33 cellular contexts compared by ENCODE assay signal in genomic region chr16:87424260-87424659, GRCh38. TPM values are rescaled to one million over a fixed set of nuclear protein-coding genes. Genes with fewer than 3 reads are reported as not detected.
DNase-seq lines count a peak whose midpoint lies in the region; FAIRE-seq and TF ChIP-seq lines count a peak whose summit lies in the region.
"Had no signal": no experiment of that assay in that cellular context is flagged by ENCODE, and none has a peak within 500 bp of the region (broad histone marks: within the 10 kb centered on the region; RNA-seq: fewer than 3 reads in every experiment).

No MANE protein-coding gene starts in this region.

- H3F3A ChIP-seq in SK-N-SH (replicated peaks; ENCODE audit: insufficient read depth), result no peaks in the 10 kb centered on the region

- intact Hi-C loops in sigmoid colon (cut with DNase I) (no loop called here), breast epithelium (cut with DNase I; ENCODE audit: low total_unique reads) (no loop called here)

- H3K36me3 ChIP-seq in sigmoid colon (peaks cover 0 to 50% (median 18%) of the 10 kb centered on the region in 4 donors), SK-N-SH (replicated peaks in 1 of 2; ENCODE audit: control insufficient read depth in 1 of 2, insufficient read depth in 2 of 2, low read length in 1 of 2) (peaks cover 24 to 29% of the 10 kb centered on the region in 2 experiments), breast epithelium (no peaks in the 10 kb centered on the region)

- peaks cover 0 to 2% (median 0%) of the 10 kb centered on the region in 5 experiments for H3K9me3 Mint-ChIP-seq in brain
- H3K9me3 Mint-ChIP-seq: CD8-positive, alpha-beta T cell had no signal

- no peak overlapping the region for H3K4me2 ChIP-seq in SK-N-SH

- peaks cover 44% of the 10 kb centered on the region for H3K36me3 Mint-ChIP-seq in brain

- no peak for TF ChIP-seq RAD21 in SK-N-SH (IDR thresholded peaks at IDR 0.05; ENCODE audit: low read length)

- no peak overlapping the region for H2AFZ ChIP-seq in SK-N-SH (ENCODE audit: low read depth)

- POLR2A ChIA-PET in SK-N-SH (lab: Yijun Ruan, JAX), result no interaction called here

- no peak for TF ChIP-seq POLR2A in sigmoid colon (IDR thresholded peaks at IDR 0.05)
- no peak for TF ChIP-seq POLR2A in breast epithelium (IDR thresholded peaks at IDR 0.05)
- TF ChIP-seq POLR2A in H54 (IDR thresholded peaks at IDR 0.05; ENCODE audit: low read depth, low read length), result no peak

- CTCF ChIA-PET in SK-N-SH (lab: Yijun Ruan, JAX), result interaction anchor here (0.7 to 2.5 kb wide), 4 partner anchors 12 to 212 kb away, joined by 3 to 11 read pairs (median 3); no protein-coding TSS in a partner anchor

- H3K27ac ChIP-seq in sigmoid colon (no peak overlapping the region), SK-N-SH (ENCODE audit: low read depth in 2 of 2, low read length in 1 of 2) (no peak overlapping the region), breast epithelium (no peak overlapping the region)
- H3K27ac ChIP-seq: 22Rv1, C4-2B had no signal

- TF ChIP-seq CTCF in brain (conservative IDR thresholded peaks at IDR 0.05) (no peak), sigmoid colon (IDR thresholded peaks at IDR 0.05) (no peak), SK-N-SH (IDR thresholded peaks at IDR 0.05) (no peak), breast epithelium (IDR thresholded peaks at IDR 0.05) (no peak)

- DNase-seq in activated CD8-positive, alpha-beta memory T cell treated with anti-CD3 and anti-CD28 coated beads, Interleukin-2, amount 50 U/mL, for 4 hours, result peak; percentile 0
- DNase-seq in activated CD8-positive, alpha-beta memory T cell treated with anti-CD3 and anti-CD28 coated beads, Interleukin-2, amount 50 U/mL, for 48 hours, result no peak
- DNase-seq in mesenteric fat pad (ENCODE audit: low spot score), result peak; percentile 81
- peak; percentile 26 for DNase-seq in sigmoid colon
- no peak for DNase-seq in SK-N-SH
- no peak for DNase-seq in breast epithelium (ENCODE audit: low spot score in 2 of 2)
- no peak for DNase-seq in H54 (ENCODE audit: insufficient read length, low spot score)
- DNase-seq: Caco-2; CD8-positive, alpha-beta T cell; DMS 273 treated with DMSO at 0.1 percent for 48 hours; DMS79; EL; GDM1; HCEC 1CT; Kasumi-1; NCI-H1092 treated with DMSO at 0.1 percent for 48 hours; NCI-H1436; NCI-H187; NCI-H2081 treated with DMSO at 0.1 percent for 48 hours; NCI-H2171; NCI-H345; NCI-H510A treated with DMSO at 0.1 percent for 48 hours; NCI-H774; NK-92 treated with Interleukin-12 subunit alpha and Interleukin-12 subunit beta, amount 100 ng/mL, for 24 hours; PC-3; SHP77 had no signal

- peaks cover 31% of the 10 kb centered on the region; the same call in 1 of the 2 replicates for H4K20me1 ChIP-seq in SK-N-SH (ENCODE audit: insufficient read depth)

- H3K4me3 ChIP-seq in sigmoid colon, result no peak overlapping the region
- H3K4me3 ChIP-seq in SK-N-SH (ENCODE audit: low read depth in 2 of 2, low read length in 1 of 2), result no peak overlapping the region
- H3K4me3 ChIP-seq in breast epithelium, result no peak overlapping the region
- H3K4me3 ChIP-seq: GM12878, K562 had no signal

- peaks cover 16% of the 10 kb centered on the region; the same call in 1 of the 2 replicates for H3K79me2 ChIP-seq in SK-N-SH (ENCODE audit: insufficient read depth)

- H3K9me2 ChIP-seq in SK-N-SH, result no peaks in the 10 kb centered on the region

- no peak for TF ChIP-seq EP300 in sigmoid colon (IDR thresholded peaks at IDR 0.05)
- no peak for TF ChIP-seq EP300 in SK-N-SH (IDR thresholded peaks at IDR 0.05; ENCODE audit: borderline replicate concordance in 1 of 2, low read depth in 1 of 2, low read length in 1 of 2)

- H3K4me1 ChIP-seq in sigmoid colon, result no peaks in the 10 kb centered on the region
- peaks cover 0 to 3% of the 10 kb centered on the region in 2 experiments; a peak in 1 of 4 replicates for H3K4me1 ChIP-seq in SK-N-SH (ENCODE audit: control insufficient read depth in 1 of 2, insufficient read depth in 2 of 2, low read depth in 1 of 2, low read length in 1 of 2)
- no peaks in the 10 kb centered on the region for H3K4me1 ChIP-seq in breast epithelium
- H3K4me1 ChIP-seq: Caco-2 had no signal

- H3K27me3 Mint-ChIP-seq in brain, result no peaks in the 10 kb centered on the region
- H3K27me3 Mint-ChIP-seq: B cell had no signal

- H3K27ac Mint-ChIP-seq in brain, result peak overlapping the region in 4 of 5 experiments; percentile 7 to 73 (median 56)
- H3K27ac Mint-ChIP-seq: B cell; CD8-positive, alpha-beta T cell had no signal

- no peaks in the 10 kb centered on the region for H3K9me3 ChIP-seq in sigmoid colon
- no peaks in the 10 kb centered on the region for H3K9me3 ChIP-seq in SK-N-SH
- no peaks in the 10 kb centered on the region for H3K9me3 ChIP-seq in breast epithelium
- H3K9me3 ChIP-seq: Caco-2 had no signal

- no peak overlapping the region for H3K9ac ChIP-seq in SK-N-SH

- no peak for FAIRE-seq in H54 (lab: Jason Lieb, UNC)
- FAIRE-seq: GM12878, HepG2, K562 had no signal

- H3K27me3 ChIP-seq in sigmoid colon (no peaks in the 10 kb centered on the region), SK-N-SH (ENCODE audit: insufficient read depth) (no peaks in the 10 kb centered on the region), breast epithelium (no peaks in the 10 kb centered on the region)

- H3K4me3 Mint-ChIP-seq in brain, result no peak overlapping the region
- H3K4me3 Mint-ChIP-seq: B cell; CD8-positive, alpha-beta T cell had no signal

- H3K4me1 Mint-ChIP-seq in brain, result peaks cover 21% of the 10 kb centered on the region
- H3K4me1 Mint-ChIP-seq: B cell had no signal

- 90 to 94% methylated on average over 12 of the region's 12 CpGs for WGBS in sigmoid colon, 2 donors
- whole genome bisulfite sequencing in SK-N-SH (ENCODE audit: low lambda C conversion rate), result 94% methylated on average over 3 of the region's 12 CpGs

TF ChIP-seq in SK-N-SH, 30 proteins besides CTCF, POLR2A, EP300 and RAD21 (continues in another document):
- TF ChIP-seq MAX (IDR thresholded peaks at IDR 0.05; ENCODE audit: low read depth) (no peak), TCF12 (IDR thresholded peaks at IDR 0.05) (no peak), POLR2AphosphoS5 (IDR thresholded peaks at IDR 0.05; ENCODE audit: low read depth, low read length) (no peak), SIN3A (IDR thresholded peaks at IDR 0.05; ENCODE audit: borderline replicate concordance, low read depth, low read length) (no peak), RXRA (IDR thresholded peaks at IDR 0.05; ENCODE audit: borderline replicate concordance, low read depth) (no peak), EZH2phosphoT487 (IDR thresholded peaks at IDR 0.05; ENCODE audit: borderline replicate concordance, low read depth) (no peak), SMC3 (IDR thresholded peaks at IDR 0.05; ENCODE audit: low read depth, low read length) (no peak), PBX3 (IDR thresholded peaks at IDR 0.05) (no peak), YY1 (IDR thresholded peaks at IDR 0.05; ENCODE audit: low read depth) (no peak), IRF3 (IDR thresholded peaks at IDR 0.05; ENCODE audit: low read depth, low read length) (no peak), FOSL2 (IDR thresholded peaks at IDR 0.05; ENCODE audit: borderline replicate concordance, low read depth) (no peak), MXI1 (IDR thresholded peaks at IDR 0.05; ENCODE audit: low read depth, low read length) (no peak), GATA2 (CRISPR knock-in tag; IDR thresholded peaks at IDR 0.05) (no peak), NRF1 (IDR thresholded peaks at IDR 0.05; ENCODE audit: low read depth, low read length) (no peak), RCOR1 (IDR thresholded peaks at IDR 0.05; ENCODE audit: low read length) (no peak)

RNA-seq across cellular contexts. Expression of gene MAP1LC3B, which starts 32.1 kb away (rescaled TPM):
- polyA plus RNA-seq in brain (ENCODE audit: insufficient read depth, low read depth, low replicate concordance) (82.0 TPM), sigmoid colon (100 to 1,000 TPM in 1 of 3 donors, 10 to 100 TPM in 2; 48.0 to 137 (median 76.3) TPM), SK-N-SH (2012; rRNA removed) (33.7 and 36.9 TPM in 2 replicates)
- total RNA-seq in mesenteric fat pad (78.6 TPM), sigmoid colon (10 to 100 TPM; 50.0 to 62.6 (median 62.2) TPM), breast epithelium (10 to 100 TPM; 58.0 to 72.3 (median 69.1) TPM)
- 59.8 and 68.6 TPM in 2 replicates for polyA plus RNA-seq in SK-N-SH (2012; cell fraction: cytosol; rRNA removed)
- 15.8 and 26.7 TPM in 2 replicates for polyA plus RNA-seq in SK-N-SH (2012; cell fraction: nucleus; rRNA removed)

RNA-seq across cellular contexts. Expression of gene FBXO31, which starts 40.7 kb away (rescaled TPM):
- 33.4 TPM for polyA plus RNA-seq in brain (ENCODE audit: insufficient read depth, low read depth, low replicate concordance)
- total RNA-seq in mesenteric fat pad, result 66.9 TPM
- 100 to 1,000 TPM in 2 of 4 donors, 10 to 100 TPM in 2; 86.7 to 120 (median 98.4) TPM for total RNA-seq in sigmoid colon
- 10 to 100 TPM; 15.0 to 40.0 (median 16.2) TPM for polyA plus RNA-seq in sigmoid colon
- polyA plus RNA-seq in SK-N-SH (2012; rRNA removed), result 14.2 and 15.3 TPM in 2 replicates
- 4.5 and 8.4 TPM in 2 replicates for polyA plus RNA-seq in SK-N-SH (2012; cell fraction: cytosol; rRNA removed)
- polyA plus RNA-seq in SK-N-SH (2012; cell fraction: nucleus; rRNA removed), result 45.0 and 46.1 TPM in 2 replicates
- total RNA-seq in breast epithelium, result 10 to 100 TPM; 43.0 to 74.7 (median 67.4) TPM

Comparison
In these comparisons a context has a peak if more than half of its experiments do, and no peak if none do; other contexts are left out.
1. DNase-seq: peak in activated CD8-positive, alpha-beta memory T cell treated with anti-CD3 and anti-CD28 coated beads, Interleukin-2, amount 50 U/mL, for 4 hours (single experiment), mesenteric fat pad (single experiment) and sigmoid colon (single experiment); none in activated CD8-positive, alpha-beta memory T cell treated with anti-CD3 and anti-CD28 coated beads, Interleukin-2, amount 50 U/mL, for 48 hours (single experiment), SK-N-SH (single experiment), breast epithelium (0 of 2) and H54 (single experiment).